ENCODE assay signal across 17 cellular contexts in the genomic region with DNA sequence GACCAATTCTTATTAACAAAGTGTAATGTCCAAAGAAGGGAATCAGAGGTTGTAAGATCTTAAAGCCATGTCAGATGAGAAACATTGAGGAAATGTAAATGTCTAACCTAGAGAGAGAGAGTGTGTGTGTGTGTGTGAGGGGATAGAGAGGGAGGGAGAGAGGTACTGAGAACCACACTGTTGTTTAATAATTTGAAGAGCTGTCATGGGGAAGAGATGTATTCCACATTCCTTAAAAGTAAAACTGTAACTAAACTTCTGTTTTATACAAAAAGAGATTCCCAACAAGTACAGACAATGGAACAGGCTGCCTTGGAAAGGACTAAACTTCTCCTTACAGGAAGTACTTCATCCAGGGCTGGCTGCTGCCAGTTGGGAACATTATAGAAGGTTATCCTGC.
DNase-seq lines count a peak whose midpoint lies in the region; ATAC-seq and TF ChIP-seq lines count a peak whose summit lies in the region.
"Had no signal": no experiment of that assay in that cellular context is flagged by ENCODE, and none has a peak within 500 bp of the region (broad histone marks: within the 10 kb centered on the region; RNA-seq: fewer than 3 reads in every experiment).

No MANE protein-coding gene starts in this region.

- H3K27ac Mint-ChIP-seq in MCF 10A (ENCODE audit: low read depth, unreplicated experiment), result no peak overlapping the region
- peak overlapping the region; percentile 1 for H3K27ac Mint-ChIP-seq in neural crest cell (ENCODE audit: unreplicated experiment)
- H3K27ac Mint-ChIP-seq: CD8-positive, alpha-beta memory T cell; H9 had no signal

- H3K36me3 Mint-ChIP-seq in MCF 10A (ENCODE audit: insufficient read depth, unreplicated experiment) (no peaks in the 10 kb centered on the region), neural crest cell (ENCODE audit: low read depth) (peaks cover 9% of the 10 kb centered on the region)

- BruUV-seq in MCF 10A (replicated peaks; lab: Mats Ljungman, UMichigan), result no TSS peak

- intact Hi-C loops in breast epithelium (cut with DNase I; ENCODE audit: low total_unique reads) (no loop called here), MCF 10A (cut with micrococcal nuclease) (no loop called here), vagina (cut with DNase I) (no loop called here)

- no peaks in the 10 kb centered on the region for H3K27me3 ChIP-seq in breast epithelium
- H3K27me3 ChIP-seq in vagina, result no peaks in the 10 kb centered on the region
- H3K27me3 ChIP-seq: BLaER1 had no signal

- no peaks in the 10 kb centered on the region for H3K27me3 Mint-ChIP-seq in MCF 10A (ENCODE audit: insufficient read depth, unreplicated experiment)
- H3K27me3 Mint-ChIP-seq in neural crest cell (ENCODE audit: low read depth), result no peaks in the 10 kb centered on the region

- H3K4me3 Mint-ChIP-seq in MCF 10A (ENCODE audit: unreplicated experiment) (no peak overlapping the region), neural crest cell (no peak overlapping the region)
- H3K4me3 Mint-ChIP-seq: CD8-positive, alpha-beta memory T cell; H9 had no signal

- H3K4me1 ChIP-seq in breast epithelium (peaks cover 0 to 4% of the 10 kb centered on the region in 2 donors), vagina (peaks cover 17% of the 10 kb centered on the region)
- H3K4me1 ChIP-seq: BLaER1, Caco-2 had no signal

- ATAC-seq in GM21360 (IDR thresholded peaks at IDR 0.05; ENCODE audit: unreplicated experiment), result no peak
- no peak for ATAC-seq in GM18519 (IDR thresholded peaks at IDR 0.05; ENCODE audit: low FRiP score, unreplicated experiment)
- ATAC-seq in GM18873 (IDR thresholded peaks at IDR 0.05; ENCODE audit: low FRiP score, unreplicated experiment), result no peak

- DNase-seq in breast epithelium (ENCODE audit: low spot score in 2 of 2) (no peak), MCF 10A (ENCODE audit: unreplicated experiment) (no peak), kidney glomerular epithelial cell (lab: John Stamatoyannopoulos, UW) (peak; percentile 69), neural crest cell (ENCODE audit: low read depth, low spot score) (no peak), vagina (ENCODE audit: extremely low spot score in 2 of 2) (no peak)
- DNase-seq: AML-193; Caco-2; CD8-positive, alpha-beta memory T cell; DMS53; GF-D8; GOT3; H9 had no signal

- H3K4me3 ChIP-seq in breast epithelium (no peak overlapping the region), vagina (no peak overlapping the region)
- H3K4me3 ChIP-seq: BLaER1 had no signal

- POLR2A ChIA-PET in MCF 10A (lab: Yijun Ruan, JAX), result no interaction called here

- H3K27ac ChIP-seq in breast epithelium (peak overlapping the region; percentile 2 to 41), vagina (peak overlapping the region; percentile 5)
- H3K27ac ChIP-seq: 22Rv1, BLaER1 had no signal

- no peaks in the 10 kb centered on the region for H3K36me3 ChIP-seq in breast epithelium
- H3K36me3 ChIP-seq in vagina, result no peaks in the 10 kb centered on the region
- H3K36me3 ChIP-seq: BLaER1 had no signal

- H3K4me1 Mint-ChIP-seq in MCF 10A (ENCODE audit: insufficient read depth, unreplicated experiment), result no peaks in the 10 kb centered on the region
- H3K4me1 Mint-ChIP-seq in neural crest cell, result peaks cover 8% of the 10 kb centered on the region
- H3K4me1 Mint-ChIP-seq: CD8-positive, alpha-beta memory T cell had no signal

- CTCF ChIA-PET in MCF 10A (lab: Yijun Ruan, JAX), result interaction anchor here (0.5 to 1.3 kb wide), 2 partner anchors 88 to 146 kb away, joined by 3 to 4 read pairs; no protein-coding TSS in a partner anchor

- TF ChIP-seq POLR2A in breast epithelium (IDR thresholded peaks at IDR 0.05), result no peak
- TF ChIP-seq POLR2A in vagina (IDR thresholded peaks at IDR 0.05), result no peak

- no peaks in the 10 kb centered on the region for H3K9me3 Mint-ChIP-seq in MCF 10A (ENCODE audit: unreplicated experiment)
- H3K9me3 Mint-ChIP-seq in neural crest cell, result peaks cover 8% of the 10 kb centered on the region

- no peak for TF ChIP-seq CTCF in breast epithelium (IDR thresholded peaks at IDR 0.05)
- no peak for TF ChIP-seq CTCF in MCF 10A (IDR thresholded peaks at IDR 0.05; ENCODE audit: unreplicated experiment)
- no peak for TF ChIP-seq CTCF in neural crest cell (conservative IDR thresholded peaks at IDR 0.05)
- no peak for TF ChIP-seq CTCF in vagina (IDR thresholded peaks at IDR 0.05)

- no peaks in the 10 kb centered on the region for H3K9me3 ChIP-seq in breast epithelium
- no peaks in the 10 kb centered on the region for H3K9me3 ChIP-seq in vagina
- H3K9me3 ChIP-seq: BLaER1, Caco-2 had no signal
